Comparison of ENCODE assay signal across 8 cellular contexts in genomic region chr14:64986578-64987571, GRCh38. TPM values are rescaled to one million over a fixed set of nuclear protein-coding genes. Genes with fewer than 3 reads are reported as not detected.
DNase-seq lines count a peak whose midpoint lies in the region; ATAC-seq, FAIRE-seq and TF ChIP-seq lines count a peak whose summit lies in the region.

Gene FNTB, plus strand, starts transcription at chr14:64986895. Its CDS starts 59 bp downstream, at chr14:64986954.

- DNase-seq in DMS 273 treated with DMSO at 0.1 percent for 48 hours (lab: John Stamatoyannopoulos, UW) (peak; percentile 97), HuH-7 (ENCODE audit: low spot score) (peak; percentile 76), endothelial cell of umbilical vein (ENCODE audit: low read depth, low spot score) (peak; percentile 98), midbrain (lab: John Stamatoyannopoulos, UW) (peak; percentile 97)
- DNase-seq in activated CD8-positive, alpha-beta memory T cell treated with anti-CD3 and anti-CD28 coated beads, Interleukin-2, amount 50 U/mL, for 48 hours = peak; percentile 95
- DNase-seq in stimulated activated CD8-positive, alpha-beta memory T cell treated with anti-CD3 and anti-CD28 coated beads, Interleukin-2, amount 100 ng/mL, for 1 hour (ENCODE audit: low read depth in 2 of 2) = peak; percentile 79 to 82

- H2AFZ ChIP-seq in OCI-LY1 (ENCODE audit: low read length) = peak within 1 kb of the TSS; percentile 80
- peak within 1 kb of the TSS; percentile 89 for H2AFZ ChIP-seq in endothelial cell of umbilical vein (ENCODE audit: low read depth, low read length)

- no peaks in the 10 kb centered on the region for H3K27me3 ChIP-seq in OCI-LY1 (ENCODE audit: insufficient read depth, low read length)
- H3K27me3 ChIP-seq in endothelial cell of umbilical vein (ENCODE audit: control insufficient read depth in 2 of 2, insufficient read depth in 2 of 2, low read length in 2 of 2) = peaks cover 6 to 20% of the 10 kb centered on the region in 2 experiments

- H3K4me1 ChIP-seq in OCI-LY1 (ENCODE audit: insufficient read depth, low read length, severe bottlenecking) = peaks cover 40% of the 10 kb centered on the region
- H3K4me1 ChIP-seq in endothelial cell of umbilical vein (ENCODE audit: control insufficient read depth, extremely low read depth, insufficient read depth, low read length) = peaks cover 15% of the 10 kb centered on the region

- dilution Hi-C loops in endothelial cell of umbilical vein (cut with MboI; ENCODE audit: extremely low pct_ligation_motif_present, low sequenced_read_pairs) = no loop called here

- H3K79me2 ChIP-seq in OCI-LY1 (ENCODE audit: insufficient read depth, low read length) (peaks cover 11% of the 10 kb centered on the region), endothelial cell of umbilical vein (ENCODE audit: control insufficient read depth, insufficient read depth, low read length) (peaks cover 4% of the 10 kb centered on the region)

- POLR2A ChIA-PET in endothelial cell of umbilical vein (lab: Charles Lee) = interaction anchor here (0.6 to 1.1 kb wide), 3 partner anchors 19 to 34 kb away, joined by 3 read pairs; no protein-coding TSS in a partner anchor

- H3K9me2 ChIP-seq in OCI-LY1 (ENCODE audit: low read depth, low read length) = no peaks in the 10 kb centered on the region

- peak; percentile 95 for ATAC-seq in GM21515 (IDR thresholded peaks at IDR 0.05; ENCODE audit: unreplicated experiment)

- no peaks in the 10 kb centered on the region for H4K20me1 ChIP-seq in OCI-LY1 (ENCODE audit: insufficient read depth, low read length)
- no peaks in the 10 kb centered on the region for H4K20me1 ChIP-seq in endothelial cell of umbilical vein (replicated peaks; ENCODE audit: control insufficient read depth, extremely low read depth, insufficient read depth, low read length)

- H3K36me3 ChIP-seq in OCI-LY1 (ENCODE audit: insufficient read depth, low read length) (0 out of 2 replicates have a peak, but pooled peaks cover 3% of the 10 kb centered on the region), endothelial cell of umbilical vein (ENCODE audit: control insufficient read depth in 2 of 2, extremely low read depth in 1 of 2, insufficient read depth in 2 of 2, low read length in 2 of 2) (no peaks in the 10 kb centered on the region)

- H3K27ac ChIP-seq in OCI-LY1 (ENCODE audit: low read depth, low read length, poor library complexity, severe bottlenecking) = peak within 1 kb of the TSS; percentile 74
- H3K27ac ChIP-seq in endothelial cell of umbilical vein (ENCODE audit: insufficient read depth, low read depth, low read length) = peak within 1 kb of the TSS; percentile 32

- TF ChIP-seq POLR2A in endothelial cell of umbilical vein (IDR thresholded peaks at IDR 0.05; ENCODE audit: low read depth, low read length) = peak; percentile 43

- H3K9me1 ChIP-seq in endothelial cell of umbilical vein (replicated peaks; ENCODE audit: control insufficient read depth, extremely low read depth, insufficient read depth, low read length) = no peaks in the 10 kb centered on the region

- peak; percentile 87 for TF ChIP-seq CTCF in OCI-LY1 (IDR thresholded peaks at IDR 0.05; ENCODE audit: low read length)
- peak; percentile 69 to 85 for TF ChIP-seq CTCF in endothelial cell of umbilical vein (IDR thresholded peaks at IDR 0.05; ENCODE audit: extremely low read depth in 1 of 2, insufficient read depth in 1 of 2, low read depth in 1 of 2, low read length in 2 of 2)

- H3F3A ChIP-seq in OCI-LY1 (ENCODE audit: insufficient read depth, low read length) = no peaks in the 10 kb centered on the region

- intact Hi-C loops in endothelial cell of umbilical vein (cut with micrococcal nuclease) = loop anchor here (1.0 to 5.0 kb wide), 6 partner anchors 15 to 426 kb away; partner anchors contain the start of genes CHURC1, FUT8, MAX and RAB15

- CTCF ChIA-PET in endothelial cell of umbilical vein (lab: Charles Lee) = interaction anchor here (0.6 to 7.3 kb wide), 29 partner anchors 12 to 974 kb away, joined by 3 to 109 read pairs (median 3); partner anchors contain the start of genes CHURC1 and MAX

- H3K9me3 ChIP-seq in OCI-LY1 (ENCODE audit: low read length) (no peaks in the 10 kb centered on the region), endothelial cell of umbilical vein (replicated peaks; ENCODE audit: control insufficient read depth, insufficient read depth, low read length) (no peaks in the 10 kb centered on the region)

- H3K4me3 ChIP-seq in OCI-LY1 (ENCODE audit: low read depth, low read length, poor library complexity, severe bottlenecking) = peak within 1 kb of the TSS; percentile 90
- peak within 1 kb of the TSS; percentile 40 to 76 (median 63) for H3K4me3 ChIP-seq in endothelial cell of umbilical vein (replicated peaks in 1 of 3; ENCODE audit: insufficient read depth in 1 of 3, low read depth in 1 of 3, low read length in 3 of 3)

- H3K4me2 ChIP-seq in OCI-LY1 (ENCODE audit: low read length) (peak within 1 kb of the TSS; percentile 81), endothelial cell of umbilical vein (ENCODE audit: insufficient read depth, low read length) (peak within 1 kb of the TSS; percentile 82)

- H3K9ac ChIP-seq in OCI-LY1 (ENCODE audit: low read length) (peak within 1 kb of the TSS; percentile 85), endothelial cell of umbilical vein (replicated peaks; ENCODE audit: extremely low read depth, insufficient read depth, low read length) (peak within 1 kb of the TSS; percentile 66)

- FAIRE-seq in endothelial cell of umbilical vein (lab: Jason Lieb, UNC) = peak; percentile 94

- TSS peak; percentile 62 for BruUV-seq in endothelial cell of umbilical vein (replicated peaks; lab: Mats Ljungman, UMichigan)

TF ChIP-seq in endothelial cell of umbilical vein, 7 proteins besides CTCF, POLR2A, EP300 and RAD21:
- TF ChIP-seq MYC (IDR thresholded peaks at IDR 0.05; ENCODE audit: low read depth, low read length) (peak; percentile 21), POLR2AphosphoS5 (IDR thresholded peaks at IDR 0.05; ENCODE audit: insufficient read depth, low read depth, low read length) (peak; percentile 62), FOS (IDR thresholded peaks at IDR 0.05; ENCODE audit: borderline replicate concordance, insufficient read depth, low read length) (no peak)

RNA-seq across cellular contexts. Expression of gene FNTB, which starts in this region (rescaled TPM):
- 21.0 and 24.5 TPM in 2 replicates for total RNA-seq in endothelial cell of umbilical vein
- 21.6 and 25.6 TPM in 2 replicates for polyA plus RNA-seq in endothelial cell of umbilical vein
- polyA plus RNA-seq in endothelial cell of umbilical vein (2011; cell fraction: cytosol; rRNA removed) = 19.3 and 19.7 TPM in 2 replicates
- polyA plus RNA-seq in endothelial cell of umbilical vein (2011; cell fraction: nucleus; rRNA removed) = 22.2 and 23.4 TPM in 2 replicates
- polyA plus RNA-seq in endothelial cell of umbilical vein (2012) = 9.9 and 11.6 TPM in 2 replicates
- 34.5 and 42.1 TPM in 2 replicates for polyA minus RNA-seq in endothelial cell of umbilical vein
- polyA minus RNA-seq in endothelial cell of umbilical vein (2011; cell fraction: cytosol; rRNA and poly(A)+ RNA removed) = 24.9 TPM
- polyA minus RNA-seq in endothelial cell of umbilical vein (2011; cell fraction: nucleus; rRNA and poly(A)+ RNA removed) = 21.9 and 27.2 TPM in 2 replicates

Comparison
In these comparisons a context has a peak if more than half of its experiments do, and no peak if none do; other contexts are left out.
1. Peak in every context shown above with its lines: DNase-seq, ATAC-seq, H3K4me3 ChIP-seq and H3K27ac ChIP-seq.